Comparison of ENCODE assay signal across 1 cellular context in genomic region chr3:100260685-100261480, GRCh38.
TF ChIP-seq lines count a peak whose summit lies in the region.

Gene TBC1D23, plus strand, starts transcription at chr3:100260992. Its CDS starts 27 bp downstream, at chr3:100261019.

TF ChIP-seq in H1, 55 proteins besides CTCF, POLR2A, EP300 and RAD21:
- peak; percentile 96 for TF ChIP-seq ASH2L (IDR thresholded peaks at IDR 0.05; ENCODE audit: low read length)
- peak; percentile 94 for TF ChIP-seq SAP30 (IDR thresholded peaks at IDR 0.05; ENCODE audit: insufficient read depth, insufficient replicate concordance, low read length)
- peak; percentile 85 for TF ChIP-seq KDM5A (IDR thresholded peaks at IDR 0.05; ENCODE audit: low read length)
- peak in 1 of 2 experiments; percentile 80; a peak in 1 of 4 replicates for TF ChIP-seq HDAC2 (IDR thresholded peaks at IDR 0.05; ENCODE audit: borderline replicate concordance in 1 of 2, low read depth in 2 of 2, low read length in 2 of 2)
- TF ChIP-seq, protein P1, sequence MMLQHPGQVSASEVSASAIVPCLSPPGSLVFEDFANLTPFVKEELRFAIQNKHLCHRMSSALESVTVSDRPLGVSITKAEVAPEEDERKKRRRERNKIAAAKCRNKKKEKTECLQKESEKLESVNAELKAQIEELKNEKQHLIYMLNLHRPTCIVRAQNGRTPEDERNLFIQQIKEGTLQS (IDR thresholded peaks at IDR 0.05; ENCODE audit: insufficient read depth, low read depth, low read length) = 0 out of 2 replicates have a peak, but pooled peaks have one; percentile 41
- TF ChIP-seq CREB1 (IDR thresholded peaks at IDR 0.05) = peak; percentile 93
- TF ChIP-seq, protein P2, sequence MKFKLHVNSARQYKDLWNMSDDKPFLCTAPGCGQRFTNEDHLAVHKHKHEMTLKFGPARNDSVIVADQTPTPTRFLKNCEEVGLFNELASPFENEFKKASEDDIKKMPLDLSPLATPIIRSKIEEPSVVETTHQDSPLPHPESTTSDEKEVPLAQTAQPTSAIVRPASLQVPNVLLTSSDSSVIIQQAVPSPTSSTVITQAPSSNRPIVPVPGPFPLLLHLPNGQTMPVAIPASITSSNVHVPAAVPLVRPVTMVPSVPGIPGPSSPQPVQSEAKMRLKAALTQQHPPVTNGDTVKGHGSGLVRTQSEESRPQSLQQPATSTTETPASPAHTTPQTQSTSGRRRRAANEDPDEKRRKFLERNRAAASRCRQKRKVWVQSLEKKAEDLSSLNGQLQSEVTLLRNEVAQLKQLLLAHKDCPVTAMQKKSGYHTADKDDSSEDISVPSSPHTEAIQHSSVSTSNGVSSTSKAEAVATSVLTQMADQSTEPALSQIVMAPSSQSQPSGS (IDR thresholded peaks at IDR 0.05; ENCODE audit: low read length) = no peak
- no peak for TF ChIP-seq EGR1 (IDR thresholded peaks at IDR 0.05; ENCODE audit: borderline replicate concordance, low read depth, low read length)
- TF ChIP-seq, protein P3, sequence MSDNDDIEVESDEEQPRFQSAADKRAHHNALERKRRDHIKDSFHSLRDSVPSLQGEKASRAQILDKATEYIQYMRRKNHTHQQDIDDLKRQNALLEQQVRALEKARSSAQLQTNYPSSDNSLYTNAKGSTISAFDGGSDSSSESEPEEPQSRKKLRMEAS (IDR thresholded peaks at IDR 0.05) = peak; percentile 64; the same call in 1 of the 2 replicates
- TF ChIP-seq TBP (IDR thresholded peaks at IDR 0.05; ENCODE audit: low read depth, low read length) = peak; percentile 84
- peak; percentile 92 for TF ChIP-seq TAF1 (IDR thresholded peaks at IDR 0.05; ENCODE audit: low read depth, low read length)
- no peak for TF ChIP-seq CHD2 (IDR thresholded peaks at IDR 0.05; ENCODE audit: low read length)
- peak; percentile 74 for TF ChIP-seq POLR2AphosphoS5 (IDR thresholded peaks at IDR 0.05; ENCODE audit: low read depth, low read length)
- no peak; the same call in 1 of the 2 replicates for TF ChIP-seq MAFK (IDR thresholded peaks at IDR 0.05; ENCODE audit: low read depth, low read length)
- TF ChIP-seq SIX5 (IDR thresholded peaks at IDR 0.05; ENCODE audit: low read depth, low read length) = peak; percentile 71
- peak; percentile 94 for TF ChIP-seq RBBP5 (IDR thresholded peaks at IDR 0.05; ENCODE audit: borderline replicate concordance, low read depth, low read length)
- peak; percentile 72 for TF ChIP-seq TAF7 (optimal IDR thresholded peaks at IDR 0.05; ENCODE audit: borderline replicate concordance, low read depth, low read length)
- TF ChIP-seq YY1 (IDR thresholded peaks at IDR 0.05; ENCODE audit: low read depth, low read length) = peak; percentile 96
- TF ChIP-seq SUZ12 (IDR thresholded peaks at IDR 0.05; ENCODE audit: low read length) = no peak
- TF ChIP-seq SIN3A (conservative IDR thresholded peaks at IDR 0.05 in 1 of 2, IDR thresholded peaks at IDR 0.05 in 1 of 2; ENCODE audit: low read depth in 1 of 2, low read length in 2 of 2) = peak in 1 of 2 experiments; percentile 67; a peak in 2 of 4 replicates
- TF ChIP-seq BACH1 (IDR thresholded peaks at IDR 0.05; ENCODE audit: low read length) = no peak
- TF ChIP-seq PHF8 (conservative IDR thresholded peaks at IDR 0.05; ENCODE audit: low read depth, low read length) = peak; percentile 94
- TF ChIP-seq, protein P4, sequence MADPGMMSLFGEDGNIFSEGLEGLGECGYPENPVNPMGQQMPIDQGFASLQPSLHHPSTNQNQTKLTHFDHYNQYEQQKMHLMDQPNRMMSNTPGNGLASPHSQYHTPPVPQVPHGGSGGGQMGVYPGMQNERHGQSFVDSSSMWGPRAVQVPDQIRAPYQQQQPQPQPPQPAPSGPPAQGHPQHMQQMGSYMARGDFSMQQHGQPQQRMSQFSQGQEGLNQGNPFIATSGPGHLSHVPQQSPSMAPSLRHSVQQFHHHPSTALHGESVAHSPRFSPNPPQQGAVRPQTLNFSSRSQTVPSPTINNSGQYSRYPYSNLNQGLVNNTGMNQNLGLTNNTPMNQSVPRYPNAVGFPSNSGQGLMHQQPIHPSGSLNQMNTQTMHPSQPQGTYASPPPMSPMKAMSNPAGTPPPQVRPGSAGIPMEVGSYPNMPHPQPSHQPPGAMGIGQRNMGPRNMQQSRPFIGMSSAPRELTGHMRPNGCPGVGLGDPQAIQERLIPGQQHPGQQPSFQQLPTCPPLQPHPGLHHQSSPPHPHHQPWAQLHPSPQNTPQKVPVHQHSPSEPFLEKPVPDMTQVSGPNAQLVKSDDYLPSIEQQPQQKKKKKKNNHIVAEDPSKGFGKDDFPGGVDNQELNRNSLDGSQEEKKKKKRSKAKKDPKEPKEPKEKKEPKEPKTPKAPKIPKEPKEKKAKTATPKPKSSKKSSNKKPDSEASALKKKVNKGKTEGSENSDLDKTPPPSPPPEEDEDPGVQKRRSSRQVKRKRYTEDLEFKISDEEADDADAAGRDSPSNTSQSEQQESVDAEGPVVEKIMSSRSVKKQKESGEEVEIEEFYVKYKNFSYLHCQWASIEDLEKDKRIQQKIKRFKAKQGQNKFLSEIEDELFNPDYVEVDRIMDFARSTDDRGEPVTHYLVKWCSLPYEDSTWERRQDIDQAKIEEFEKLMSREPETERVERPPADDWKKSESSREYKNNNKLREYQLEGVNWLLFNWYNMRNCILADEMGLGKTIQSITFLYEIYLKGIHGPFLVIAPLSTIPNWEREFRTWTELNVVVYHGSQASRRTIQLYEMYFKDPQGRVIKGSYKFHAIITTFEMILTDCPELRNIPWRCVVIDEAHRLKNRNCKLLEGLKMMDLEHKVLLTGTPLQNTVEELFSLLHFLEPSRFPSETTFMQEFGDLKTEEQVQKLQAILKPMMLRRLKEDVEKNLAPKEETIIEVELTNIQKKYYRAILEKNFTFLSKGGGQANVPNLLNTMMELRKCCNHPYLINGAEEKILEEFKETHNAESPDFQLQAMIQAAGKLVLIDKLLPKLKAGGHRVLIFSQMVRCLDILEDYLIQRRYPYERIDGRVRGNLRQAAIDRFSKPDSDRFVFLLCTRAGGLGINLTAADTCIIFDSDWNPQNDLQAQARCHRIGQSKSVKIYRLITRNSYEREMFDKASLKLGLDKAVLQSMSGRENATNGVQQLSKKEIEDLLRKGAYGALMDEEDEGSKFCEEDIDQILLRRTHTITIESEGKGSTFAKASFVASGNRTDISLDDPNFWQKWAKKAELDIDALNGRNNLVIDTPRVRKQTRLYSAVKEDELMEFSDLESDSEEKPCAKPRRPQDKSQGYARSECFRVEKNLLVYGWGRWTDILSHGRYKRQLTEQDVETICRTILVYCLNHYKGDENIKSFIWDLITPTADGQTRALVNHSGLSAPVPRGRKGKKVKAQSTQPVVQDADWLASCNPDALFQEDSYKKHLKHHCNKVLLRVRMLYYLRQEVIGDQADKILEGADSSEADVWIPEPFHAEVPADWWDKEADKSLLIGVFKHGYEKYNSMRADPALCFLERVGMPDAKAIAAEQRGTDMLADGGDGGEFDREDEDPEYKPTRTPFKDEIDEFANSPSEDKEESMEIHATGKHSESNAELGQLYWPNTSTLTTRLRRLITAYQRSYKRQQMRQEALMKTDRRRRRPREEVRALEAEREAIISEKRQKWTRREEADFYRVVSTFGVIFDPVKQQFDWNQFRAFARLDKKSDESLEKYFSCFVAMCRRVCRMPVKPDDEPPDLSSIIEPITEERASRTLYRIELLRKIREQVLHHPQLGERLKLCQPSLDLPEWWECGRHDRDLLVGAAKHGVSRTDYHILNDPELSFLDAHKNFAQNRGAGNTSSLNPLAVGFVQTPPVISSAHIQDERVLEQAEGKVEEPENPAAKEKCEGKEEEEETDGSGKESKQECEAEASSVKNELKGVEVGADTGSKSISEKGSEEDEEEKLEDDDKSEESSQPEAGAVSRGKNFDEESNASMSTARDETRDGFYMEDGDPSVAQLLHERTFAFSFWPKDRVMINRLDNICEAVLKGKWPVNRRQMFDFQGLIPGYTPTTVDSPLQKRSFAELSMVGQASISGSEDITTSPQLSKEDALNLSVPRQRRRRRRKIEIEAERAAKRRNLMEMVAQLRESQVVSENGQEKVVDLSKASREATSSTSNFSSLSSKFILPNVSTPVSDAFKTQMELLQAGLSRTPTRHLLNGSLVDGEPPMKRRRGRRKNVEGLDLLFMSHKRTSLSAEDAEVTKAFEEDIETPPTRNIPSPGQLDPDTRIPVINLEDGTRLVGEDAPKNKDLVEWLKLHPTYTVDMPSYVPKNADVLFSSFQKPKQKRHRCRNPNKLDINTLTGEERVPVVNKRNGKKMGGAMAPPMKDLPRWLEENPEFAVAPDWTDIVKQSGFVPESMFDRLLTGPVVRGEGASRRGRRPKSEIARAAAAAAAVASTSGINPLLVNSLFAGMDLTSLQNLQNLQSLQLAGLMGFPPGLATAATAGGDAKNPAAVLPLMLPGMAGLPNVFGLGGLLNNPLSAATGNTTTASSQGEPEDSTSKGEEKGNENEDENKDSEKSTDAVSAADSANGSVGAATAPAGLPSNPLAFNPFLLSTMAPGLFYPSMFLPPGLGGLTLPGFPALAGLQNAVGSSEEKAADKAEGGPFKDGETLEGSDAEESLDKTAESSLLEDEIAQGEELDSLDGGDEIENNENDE (IDR thresholded peaks at IDR 0.05; ENCODE audit: insufficient replicate concordance, low read length) = no peak
- no peak for TF ChIP-seq BRCA1 (IDR thresholded peaks at IDR 0.05; ENCODE audit: low read depth, low read length)
- no peak for TF ChIP-seq JUN (IDR thresholded peaks at IDR 0.05; ENCODE audit: low read depth, low read length)
- peak; percentile 86 for TF ChIP-seq KDM4A (IDR thresholded peaks at IDR 0.05; ENCODE audit: low read depth, low read length, severe bottlenecking)
- TF ChIP-seq GTF2F1 (IDR thresholded peaks at IDR 0.05; ENCODE audit: borderline replicate concordance, low read depth, low read length) = no peak
- no peak for TF ChIP-seq SP2 (IDR thresholded peaks at IDR 0.05; ENCODE audit: low read length)
- no peak for TF ChIP-seq USF2 (IDR thresholded peaks at IDR 0.05; ENCODE audit: low read length)
- TF ChIP-seq NANOG (IDR thresholded peaks at IDR 0.05; ENCODE audit: insufficient read depth, low read depth, low read length, poor library complexity, severe bottlenecking) = no peak
- no peak for TF ChIP-seq TCF12 (IDR thresholded peaks at IDR 0.05; ENCODE audit: low read depth, low read length)
